16 cellular contexts compared by ENCODE assay signal in genomic region chr20:48741669-48742068, GRCh38.
DNase-seq lines count a peak whose midpoint lies in the region; ATAC-seq and TF ChIP-seq lines count a peak whose summit lies in the region.
"Had no signal": no experiment of that assay in that cellular context is flagged by ENCODE, and none has a peak within 500 bp of the region (broad histone marks: within the 10 kb centered on the region; RNA-seq: fewer than 3 reads in every experiment).

No MANE protein-coding gene starts in this region.

- POLR2A ChIA-PET in activated CD8-positive, alpha-beta T cell treated with anti-CD3 and anti-CD28 coated beads, Interleukin-2, amount 10 ng/mL, durations not matched to agents 7 days and 5 days (lab: Charles Lee) = no interaction called here
- POLR2A ChIA-PET in activated CD8-positive, alpha-beta T cell treated with anti-CD3 and anti-CD28 coated beads for 36 hours (lab: Charles Lee) = interaction anchor here (1.2 to 5.0 kb wide), 2 partner anchors 11 to 18 kb away, joined by 3 to 28 read pairs; no protein-coding TSS in a partner anchor
- POLR2A ChIA-PET in naive thymus-derived CD4-positive, alpha-beta T cell (lab: Charles Lee) = no interaction called here

- peak overlapping the region; percentile 58 for H3K27ac Mint-ChIP-seq in activated CD8-positive, alpha-beta T cell treated with anti-CD3 and anti-CD28 coated beads, Interleukin-2, amount 10 ng/mL, durations not matched to agents 7 days and 5 days
- no peak overlapping the region for H3K27ac Mint-ChIP-seq in activated CD8-positive, alpha-beta T cell treated with anti-CD3 and anti-CD28 coated beads for 36 hours
- H3K27ac Mint-ChIP-seq in T-helper 17 cell = peak overlapping the region; percentile 32
- H3K27ac Mint-ChIP-seq in central memory CD8-positive, alpha-beta T cell (ENCODE audit: low read depth) = peak overlapping the region; percentile 20
- peak overlapping the region; percentile 53 for H3K27ac Mint-ChIP-seq in neural progenitor cell
- peak overlapping the region in 3 of 9 donors; percentile 49 to 56 (median 54) for H3K27ac Mint-ChIP-seq in naive thymus-derived CD4-positive, alpha-beta T cell

- intact Hi-C loops in activated CD8-positive, alpha-beta T cell treated with anti-CD3 and anti-CD28 coated beads for 36 hours (cut with micrococcal nuclease) = no loop called here
- intact Hi-C loops in uterus (cut with DNase I; ENCODE audit: low total_unique reads) = no loop called here
- intact Hi-C loops in naive thymus-derived CD4-positive, alpha-beta T cell (cut with micrococcal nuclease) = no loop called here

- H3K4me1 Mint-ChIP-seq in activated CD8-positive, alpha-beta T cell treated with anti-CD3 and anti-CD28 coated beads, Interleukin-2, amount 10 ng/mL, durations not matched to agents 7 days and 5 days (ENCODE audit: low read depth) = peaks cover 58% of the 10 kb centered on the region
- peaks cover 50% of the 10 kb centered on the region for H3K4me1 Mint-ChIP-seq in activated CD8-positive, alpha-beta T cell treated with anti-CD3 and anti-CD28 coated beads for 36 hours (ENCODE audit: low read depth)
- peaks cover 46% of the 10 kb centered on the region for H3K4me1 Mint-ChIP-seq in T-helper 17 cell
- H3K4me1 Mint-ChIP-seq in central memory CD8-positive, alpha-beta T cell = peaks cover 61% of the 10 kb centered on the region
- H3K4me1 Mint-ChIP-seq in neural progenitor cell = peaks cover 28% of the 10 kb centered on the region
- H3K4me1 Mint-ChIP-seq in naive thymus-derived CD4-positive, alpha-beta T cell = peaks cover 7 to 53% (median 16%) of the 10 kb centered on the region in 7 donors

- no peak overlapping the region for H3K9ac ChIP-seq in neural progenitor cell
- H3K9ac ChIP-seq: KMS-11 had no signal

- peaks cover 9% of the 10 kb centered on the region for H3F3A ChIP-seq in neural progenitor cell (ENCODE audit: low read depth)

- no peaks in the 10 kb centered on the region for H3K4me1 ChIP-seq in neural progenitor cell
- H3K4me1 ChIP-seq in uterus = no peaks in the 10 kb centered on the region
- peaks cover 0 to 43% of the 10 kb centered on the region in 2 donors for H3K4me1 ChIP-seq in naive thymus-derived CD4-positive, alpha-beta T cell (ENCODE audit: control insufficient read depth in 2 of 2, insufficient read depth in 2 of 2, low read length in 2 of 2)

- H2AFZ ChIP-seq in neural progenitor cell (replicated peaks) = no peak overlapping the region

- DNase-seq in activated CD8-positive, alpha-beta T cell treated with anti-CD3 and anti-CD28 coated beads, Interleukin-2, amount 10 ng/mL, durations not matched to agents 7 days and 5 days = no peak
- no peak for DNase-seq in activated CD8-positive, alpha-beta T cell treated with anti-CD3 and anti-CD28 coated beads for 36 hours
- DNase-seq in T-helper 17 cell = no peak
- DNase-seq in central memory CD8-positive, alpha-beta T cell (ENCODE audit: low spot score in 2 of 2) = no peak
- no peak for DNase-seq in neural progenitor cell (ENCODE audit: low spot score)
- no peak for DNase-seq in SKM-1 treated with dmso at 0.1 percent for 144 hours (lab: John Stamatoyannopoulos, UW; ENCODE audit: unreplicated experiment)
- no peak for DNase-seq in uterus
- no peak for DNase-seq in naive thymus-derived CD4-positive, alpha-beta T cell
- DNase-seq: DND-41, GOT3, NCI-H1436 treated with DMSO at 0.1 percent for 48 hours, NCI-H2029 treated with DMSO at 0.1 percent for 48 hours, NCI-H2171 treated with DMSO at 0.1 percent for 48 hours, NCI-H748 treated with DMSO at 0.1 percent for 48 hours had no signal

- no peaks in the 10 kb centered on the region for H3K9me3 ChIP-seq in T-helper 17 cell (ENCODE audit: control insufficient read depth, low read length, poor library complexity, severe bottlenecking)
- no peaks in the 10 kb centered on the region for H3K9me3 ChIP-seq in neural progenitor cell (ENCODE audit: low read depth)
- no peaks in the 10 kb centered on the region for H3K9me3 ChIP-seq in uterus
- H3K9me3 ChIP-seq in naive thymus-derived CD4-positive, alpha-beta T cell (ENCODE audit: control insufficient read depth in 2 of 3, low read length in 3 of 3) = no peaks in the 10 kb centered on the region

- no peak for TF ChIP-seq POLR2A in uterus (IDR thresholded peaks at IDR 0.05)

- no peaks in the 10 kb centered on the region for H3K79me2 ChIP-seq in neural progenitor cell (ENCODE audit: low read depth)

- no peak for TF ChIP-seq CTCF in activated CD8-positive, alpha-beta T cell treated with anti-CD3 and anti-CD28 coated beads for 36 hours (IDR thresholded peaks at IDR 0.05)
- no peak for TF ChIP-seq CTCF in neural progenitor cell (IDR thresholded peaks at IDR 0.05)
- TF ChIP-seq CTCF in uterus (IDR thresholded peaks at IDR 0.05) = no peak

- H3K4me3 ChIP-seq in neural progenitor cell (no peak overlapping the region), uterus (no peak overlapping the region)
- no peak overlapping the region for H3K4me3 ChIP-seq in naive thymus-derived CD4-positive, alpha-beta T cell (ENCODE audit: low read length)

- ATAC-seq in activated CD8-positive, alpha-beta T cell treated with anti-CD3 and anti-CD28 coated beads, Interleukin-2, amount 10 ng/mL, durations not matched to agents 7 days and 5 days = no peak
- no peak for ATAC-seq in activated CD8-positive, alpha-beta T cell treated with anti-CD3 and anti-CD28 coated beads for 36 hours
- ATAC-seq in T-helper 17 cell = no peak
- ATAC-seq in central memory CD8-positive, alpha-beta T cell (replicated peaks; ENCODE audit: extremely low read depth, poor library complexity, severe bottlenecking) = no peak
- no peak for ATAC-seq in naive thymus-derived CD4-positive, alpha-beta T cell

- H3K27me3 ChIP-seq in neural progenitor cell (peaks cover 18% of the 10 kb centered on the region), uterus (no peaks in the 10 kb centered on the region)
- no peaks in the 10 kb centered on the region for H3K27me3 ChIP-seq in naive thymus-derived CD4-positive, alpha-beta T cell (ENCODE audit: control insufficient read depth in 2 of 2, insufficient read depth in 2 of 2, low read length in 2 of 2)

- CTCF ChIA-PET in activated CD8-positive, alpha-beta T cell treated with anti-CD3 and anti-CD28 coated beads, Interleukin-2, amount 10 ng/mL, durations not matched to agents 7 days and 5 days (lab: Charles Lee) = interaction anchor here (1.5 to 3.5 kb wide), 2 partner anchors 22 to 84 kb away, joined by 3 to 13 read pairs; no protein-coding TSS in a partner anchor
- CTCF ChIA-PET in activated CD8-positive, alpha-beta T cell treated with anti-CD3 and anti-CD28 coated beads for 36 hours (lab: Charles Lee) = interaction anchor here (1.0 kb wide), 1 partner anchor 31 kb away, joined by 4 read pairs; no protein-coding TSS in a partner anchor
- CTCF ChIA-PET in naive thymus-derived CD4-positive, alpha-beta T cell (lab: Charles Lee) = no interaction called here

- H3K27ac ChIP-seq in neural progenitor cell = no peak overlapping the region
- no peak overlapping the region for H3K27ac ChIP-seq in uterus
- no peak overlapping the region for H3K27ac ChIP-seq in naive thymus-derived CD4-positive, alpha-beta T cell (ENCODE audit: low read depth, low read length)
- H3K27ac ChIP-seq: KMS-11, RWPE1 had no signal

- no peak overlapping the region for H3K4me3 Mint-ChIP-seq in activated CD8-positive, alpha-beta T cell treated with anti-CD3 and anti-CD28 coated beads, Interleukin-2, amount 10 ng/mL, durations not matched to agents 7 days and 5 days
- no peak overlapping the region for H3K4me3 Mint-ChIP-seq in activated CD8-positive, alpha-beta T cell treated with anti-CD3 and anti-CD28 coated beads for 36 hours
- H3K4me3 Mint-ChIP-seq in T-helper 17 cell (no peak overlapping the region), neural progenitor cell (no peak overlapping the region)
- no peak overlapping the region for H3K4me3 Mint-ChIP-seq in central memory CD8-positive, alpha-beta T cell
- H3K4me3 Mint-ChIP-seq in naive thymus-derived CD4-positive, alpha-beta T cell = peak overlapping the region in 1 of 10 donors; percentile 20

- no peaks in the 10 kb centered on the region for H3K9me3 Mint-ChIP-seq in activated CD8-positive, alpha-beta T cell treated with anti-CD3 and anti-CD28 coated beads, Interleukin-2, amount 10 ng/mL, durations not matched to agents 7 days and 5 days (ENCODE audit: insufficient read depth)
- H3K9me3 Mint-ChIP-seq in activated CD8-positive, alpha-beta T cell treated with anti-CD3 and anti-CD28 coated beads for 36 hours = no peaks in the 10 kb centered on the region
- H3K9me3 Mint-ChIP-seq in central memory CD8-positive, alpha-beta T cell = no peaks in the 10 kb centered on the region
- H3K9me3 Mint-ChIP-seq in neural progenitor cell = no peaks in the 10 kb centered on the region
- H3K9me3 Mint-ChIP-seq in naive thymus-derived CD4-positive, alpha-beta T cell = no peaks in the 10 kb centered on the region

- peaks cover 81% of the 10 kb centered on the region for H3K36me3 Mint-ChIP-seq in activated CD8-positive, alpha-beta T cell treated with anti-CD3 and anti-CD28 coated beads, Interleukin-2, amount 10 ng/mL, durations not matched to agents 7 days and 5 days (ENCODE audit: low read depth)
- peaks cover 44% of the 10 kb centered on the region for H3K36me3 Mint-ChIP-seq in activated CD8-positive, alpha-beta T cell treated with anti-CD3 and anti-CD28 coated beads for 36 hours (ENCODE audit: low read depth)
- peaks cover 10% of the 10 kb centered on the region for H3K36me3 Mint-ChIP-seq in T-helper 17 cell (ENCODE audit: low read depth)
- peaks cover 42% of the 10 kb centered on the region for H3K36me3 Mint-ChIP-seq in central memory CD8-positive, alpha-beta T cell (ENCODE audit: insufficient read depth)
- H3K36me3 Mint-ChIP-seq in neural progenitor cell = peaks cover 28% of the 10 kb centered on the region
- H3K36me3 Mint-ChIP-seq in naive thymus-derived CD4-positive, alpha-beta T cell = peaks cover 0 to 45% (median 0%) of the 10 kb centered on the region in 5 donors

- peaks cover 14% of the 10 kb centered on the region for H4K20me1 ChIP-seq in neural progenitor cell (ENCODE audit: low read depth)

- H3K36me3 ChIP-seq in neural progenitor cell = no peaks in the 10 kb centered on the region
- H3K36me3 ChIP-seq in uterus = no peaks in the 10 kb centered on the region
- peaks cover 0 to 4% (median 0%) of the 10 kb centered on the region in 3 experiments for H3K36me3 ChIP-seq in naive thymus-derived CD4-positive, alpha-beta T cell (ENCODE audit: control insufficient read depth in 2 of 3, insufficient read depth in 3 of 3, low read length in 3 of 3)

- no peaks in the 10 kb centered on the region for H3K27me3 Mint-ChIP-seq in activated CD8-positive, alpha-beta T cell treated with anti-CD3 and anti-CD28 coated beads, Interleukin-2, amount 10 ng/mL, durations not matched to agents 7 days and 5 days (ENCODE audit: low read depth)
- H3K27me3 Mint-ChIP-seq in activated CD8-positive, alpha-beta T cell treated with anti-CD3 and anti-CD28 coated beads for 36 hours = no peaks in the 10 kb centered on the region
- H3K27me3 Mint-ChIP-seq in T-helper 17 cell = no peaks in the 10 kb centered on the region
- H3K27me3 Mint-ChIP-seq in central memory CD8-positive, alpha-beta T cell = no peaks in the 10 kb centered on the region
- peaks cover 3% of the 10 kb centered on the region for H3K27me3 Mint-ChIP-seq in neural progenitor cell (ENCODE audit: insufficient read depth, low read depth)
- H3K27me3 Mint-ChIP-seq in naive thymus-derived CD4-positive, alpha-beta T cell = no peaks in the 10 kb centered on the region

- no peak overlapping the region for H3K4me2 ChIP-seq in neural progenitor cell
- H3K4me2 ChIP-seq: KMS-11 had no signal
